In genomic region chr2:43184339-43184895, GRCh38 we compare ENCODE assay signal across 1 cellular context.
TF ChIP-seq lines count a peak whose summit lies in the region.

No MANE protein-coding gene starts in this region.

TF ChIP-seq in HepG2, 621 proteins besides CTCF, POLR2A, EP300 and RAD21 (continued from another document and continues in another):
- TF ChIP-seq ZXDC (CRISPR knock-in tag; IDR thresholded peaks at IDR 0.05) (0 out of 2 replicates have a peak, but pooled peaks have one; percentile 33), ZC3H13 (CRISPR knock-in tag; IDR thresholded peaks at IDR 0.05) (0 out of 2 replicates have a peak, but pooled peaks have one; percentile 40), ZNF251 (CRISPR knock-in tag; IDR thresholded peaks at IDR 0.05) (no peak), ZNF672 (CRISPR knock-in tag; IDR thresholded peaks at IDR 0.05) (no peak), ZSCAN29 (CRISPR knock-in tag; conservative IDR thresholded peaks at IDR 0.05) (peak; percentile 89), MXD3 (CRISPR knock-in tag; IDR thresholded peaks at IDR 0.05) (no peak), ZHX2 (IDR thresholded peaks at IDR 0.05; ENCODE audit: low read depth) (no peak), ZHX2 (CRISPR knock-in tag; IDR thresholded peaks at IDR 0.05; ENCODE audit: borderline replicate concordance) (no peak), CENPBD1 (CRISPR knock-in tag; IDR thresholded peaks at IDR 0.05; ENCODE audit: borderline replicate concordance, low read depth) (no peak), ELF4 (CRISPR knock-in tag; IDR thresholded peaks at IDR 0.05; ENCODE audit: borderline replicate concordance) (no peak; the same call in 1 of the 2 replicates), PPARG (CRISPR knock-in tag; conservative IDR thresholded peaks at IDR 0.05) (peak; percentile 92), ZNF503 (CRISPR knock-in tag; IDR thresholded peaks at IDR 0.05) (no peak), ZMYM4 (CRISPR knock-in tag; IDR thresholded peaks at IDR 0.05) (peak; percentile 78), ZBTB44 (CRISPR knock-in tag; IDR thresholded peaks at IDR 0.05) (no peak), ZNF121 (CRISPR knock-in tag; IDR thresholded peaks at IDR 0.05) (no peak), HBP1 (CRISPR knock-in tag; IDR thresholded peaks at IDR 0.05; ENCODE audit: low read depth) (no peak), ZSCAN22 (CRISPR knock-in tag; IDR thresholded peaks at IDR 0.05) (no peak), YEATS4 (CRISPR knock-in tag; IDR thresholded peaks at IDR 0.05; ENCODE audit: borderline replicate concordance) (no peak; the same call in 1 of the 2 replicates), TFDP1 (CRISPR knock-in tag; IDR thresholded peaks at IDR 0.05; ENCODE audit: borderline replicate concordance) (peak; percentile 46; the same call in 1 of the 2 replicates), SIX4 (CRISPR knock-in tag; IDR thresholded peaks at IDR 0.05) (no peak), ZNF205 (CRISPR knock-in tag; IDR thresholded peaks at IDR 0.05) (peak; percentile 76; the same call in 1 of the 2 replicates), ZNF329 (CRISPR knock-in tag; IDR thresholded peaks at IDR 0.05; ENCODE audit: low read depth) (no peak), ZEB1 (IDR thresholded peaks at IDR 0.05; ENCODE audit: insufficient replicate concordance, low read depth) (peak; percentile 89), ZNF12 (CRISPR knock-in tag; IDR thresholded peaks at IDR 0.05) (no peak), SPEN (CRISPR knock-in tag; IDR thresholded peaks at IDR 0.05; ENCODE audit: low read depth) (peak; percentile 77; the same call in 1 of the 2 replicates), MED1 (CRISPR knock-in tag; IDR thresholded peaks at IDR 0.05) (peak; percentile 89), ZNF460 (CRISPR knock-in tag; IDR thresholded peaks at IDR 0.05; ENCODE audit: borderline replicate concordance) (peak; percentile 75; the same call in 1 of the 2 replicates), PHF8 (CRISPR knock-in tag; IDR thresholded peaks at IDR 0.05) (peak; percentile 45), USF2 (IDR thresholded peaks at IDR 0.05; ENCODE audit: low read depth, low read length) (no peak), USF2 (CRISPR knock-in tag; IDR thresholded peaks at IDR 0.05; ENCODE audit: borderline replicate concordance) (no peak), KDM2A (CRISPR knock-in tag; IDR thresholded peaks at IDR 0.05; ENCODE audit: borderline replicate concordance, low read depth) (peak; percentile 82), ZNF790 (CRISPR knock-in tag; IDR thresholded peaks at IDR 0.05; ENCODE audit: borderline replicate concordance) (no peak), CBX1 (IDR thresholded peaks at IDR 0.05; ENCODE audit: low read depth) (no peak), SMARCC2 (IDR thresholded peaks at IDR 0.05) (no peak), SKI (IDR thresholded peaks at IDR 0.05; ENCODE audit: partially characterized antibody) (peak; percentile 99), RFX3 (CRISPR knock-in tag; IDR thresholded peaks at IDR 0.05) (no peak), ZNF3 (CRISPR knock-in tag; IDR thresholded peaks at IDR 0.05) (peak; percentile 77; the same call in 1 of the 2 replicates), PRPF4 (IDR thresholded peaks at IDR 0.05; ENCODE audit: low read depth, low read length, poor library complexity, severe bottlenecking) (no peak), TEF (CRISPR knock-in tag; IDR thresholded peaks at IDR 0.05) (no peak), ZNF431 (CRISPR knock-in tag; IDR thresholded peaks at IDR 0.05; ENCODE audit: borderline replicate concordance, low read depth) (peak; percentile 19; the same call in 1 of the 2 replicates), BATF2 (CRISPR knock-in tag; IDR thresholded peaks at IDR 0.05) (no peak), ZIK1 (CRISPR knock-in tag; IDR thresholded peaks at IDR 0.05; ENCODE audit: borderline replicate concordance, low read depth) (no peak), ZNF10 (CRISPR knock-in tag; IDR thresholded peaks at IDR 0.05; ENCODE audit: borderline replicate concordance, low read depth) (no peak), TCF7L2 (IDR thresholded peaks at IDR 0.05; ENCODE audit: low read depth, low read length) (no peak), ZNF570 (CRISPR knock-in tag; IDR thresholded peaks at IDR 0.05; ENCODE audit: borderline replicate concordance) (no peak), ZNF382 (CRISPR knock-in tag; IDR thresholded peaks at IDR 0.05; ENCODE audit: borderline replicate concordance) (no peak)
